Comparison of ENCODE assay signal across 13 cellular contexts in the genomic region with DNA sequence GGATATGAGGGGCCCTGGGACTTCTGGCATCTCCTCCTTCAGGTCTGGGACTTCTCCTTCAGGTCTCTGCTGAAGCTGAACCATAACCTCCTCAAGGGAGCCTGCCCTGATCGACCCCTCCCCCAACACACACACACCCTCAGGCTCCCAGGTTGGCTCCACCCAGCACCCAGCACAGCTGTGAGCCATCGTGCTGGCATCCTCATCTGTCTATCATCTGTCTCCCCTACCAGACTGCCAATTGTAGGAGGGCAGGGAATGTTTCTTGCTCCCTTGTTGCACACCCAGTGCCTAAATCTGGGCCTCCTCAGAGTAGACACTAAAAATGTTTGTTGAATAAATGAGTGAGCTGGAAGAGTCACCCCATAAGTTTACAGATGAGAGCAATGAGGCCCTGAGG.
DNase-seq lines count a peak whose midpoint lies in the region; ATAC-seq and TF ChIP-seq lines count a peak whose summit lies in the region.
"Had no signal": no experiment of that assay in that cellular context is flagged by ENCODE, and none has a peak within 500 bp of the region (broad histone marks: within the 10 kb centered on the region; RNA-seq: fewer than 3 reads in every experiment).

No MANE protein-coding gene starts in this region.

- H3K4me3 ChIP-seq in SK-N-SH (ENCODE audit: low read depth in 2 of 2, low read length in 1 of 2) (no peak overlapping the region), mesodermal cell (ENCODE audit: extremely low read depth, insufficient read depth, low read length, poor library complexity, severe bottlenecking) (no peak overlapping the region), upper lobe of left lung (no peak overlapping the region)

- H3K4me1 ChIP-seq in SK-N-SH (ENCODE audit: control insufficient read depth in 1 of 2, insufficient read depth in 2 of 2, low read depth in 1 of 2, low read length in 1 of 2): peaks cover 15 to 35% of the 10 kb centered on the region in 2 experiments; a peak in 3 of 4 replicates
- H3K4me1 ChIP-seq in mesodermal cell (ENCODE audit: control insufficient read depth, insufficient read depth, low read length, poor library complexity, severe bottlenecking): peaks cover 75% of the 10 kb centered on the region
- peaks cover 50 to 57% (median 51%) of the 10 kb centered on the region in 4 donors for H3K4me1 ChIP-seq in upper lobe of left lung

- peaks cover 32% of the 10 kb centered on the region for H3K36me3 Mint-ChIP-seq in chondrocyte (ENCODE audit: low read depth)

- WGBS in SK-N-SH (ENCODE audit: low lambda C conversion rate): 64% methylated on average over 2 of the region's 2 CpGs
- 83 to 90% methylated on average over 2 of the region's 2 CpGs for WGBS in mesodermal cell (ENCODE audit: insufficient coverage in 2 of 2), 2 experiments
- WGBS in upper lobe of left lung, 2 donors: 43 to 67% methylated on average over 1 to 2 of the region's 2 CpGs

- H3K9me3 ChIP-seq in SK-N-SH (no peaks in the 10 kb centered on the region), mesodermal cell (ENCODE audit: control insufficient read depth, low read length) (peaks cover 22% of the 10 kb centered on the region), upper lobe of left lung (peaks cover 0 to 15% (median 4%) of the 10 kb centered on the region in 4 donors)

- no peak for TF ChIP-seq POLR2A in upper lobe of left lung (IDR thresholded peaks at IDR 0.05)

- DNase-seq in SK-N-SH: no peak
- no peak for DNase-seq in chondrocyte (ENCODE audit: low spot score)
- no peak for DNase-seq in upper lobe of left lung
- DNase-seq in caudate nucleus (lab: John Stamatoyannopoulos, UW): no peak
- no peak for DNase-seq in Kasumi-1 (lab: John Stamatoyannopoulos, UW)
- DNase-seq in NCI-H2029 treated with DMSO at 0.1 percent for 48 hours (lab: John Stamatoyannopoulos, UW): no peak
- DNase-seq: activated naive CD8-positive, alpha-beta T cell treated with anti-CD3 and anti-CD28 coated beads, Interleukin-2, amount 10 ng/mL, durations not matched to agents 7 days and 5 days; H9 had no signal

- peaks cover 65% of the 10 kb centered on the region for H3K79me2 ChIP-seq in SK-N-SH (ENCODE audit: insufficient read depth)

- H3K9ac ChIP-seq in SK-N-SH: no peak overlapping the region; the same call in 1 of the 2 replicates

- peak overlapping the region; percentile 96 for H3K27ac Mint-ChIP-seq in chondrocyte (ENCODE audit: unreplicated experiment)
- H3K27ac Mint-ChIP-seq: activated CD4-positive, alpha-beta T cell treated with anti-CD3 and anti-CD28 coated beads for 36 hours; activated naive CD8-positive, alpha-beta T cell treated with anti-CD3 and anti-CD28 coated beads, Interleukin-2, amount 10 ng/mL, durations not matched to agents 7 days and 5 days; H9 had no signal

- ATAC-seq in SK-N-SH treated with all-trans-retinoic acid at 6 μM for 48 hours (no peak), upper lobe of left lung (ENCODE audit: low FRiP score in 2 of 2) (no peak)
- ATAC-seq: activated CD4-positive, alpha-beta T cell treated with anti-CD3 and anti-CD28 coated beads for 36 hours; stimulated activated naive CD8-positive, alpha-beta T cell treated with anti-CD3 and anti-CD28 coated beads, Interleukin-15, Interleukin-2, amounts not matched to agents 100 U/mL and 50 U/mL, for 24 hours had no signal

- H3K9me3 Mint-ChIP-seq in chondrocyte (ENCODE audit: low read depth): peaks cover 4% of the 10 kb centered on the region

- TF ChIP-seq EP300 in SK-N-SH (IDR thresholded peaks at IDR 0.05; ENCODE audit: borderline replicate concordance in 1 of 2, low read depth in 1 of 2, low read length in 1 of 2): no peak
- no peak for TF ChIP-seq EP300 in upper lobe of left lung (IDR thresholded peaks at IDR 0.05)

- CTCF ChIA-PET in SK-N-SH (lab: Yijun Ruan, JAX): interaction anchor here (0.6 to 1.8 kb wide), 6 partner anchors 11 to 273 kb away, joined by 3 to 4 read pairs (median 4); no protein-coding TSS in a partner anchor

- peak overlapping the region; percentile 85 to 99 for H3K27ac ChIP-seq in SK-N-SH (ENCODE audit: low read depth in 2 of 2, low read length in 1 of 2)
- H3K27ac ChIP-seq in mesodermal cell (ENCODE audit: low read depth, low read length, severe bottlenecking): peak overlapping the region; percentile 99
- peak overlapping the region; percentile 74 to 93 (median 88) for H3K27ac ChIP-seq in upper lobe of left lung
- H3K27ac ChIP-seq in caudate nucleus (ENCODE audit: low read depth, low read length): no peak overlapping the region
- H3K27ac ChIP-seq: 22Rv1 had no signal

- H3K27me3 ChIP-seq in SK-N-SH (ENCODE audit: insufficient read depth) (no peaks in the 10 kb centered on the region), upper lobe of left lung (no peaks in the 10 kb centered on the region)

- H3K4me3 Mint-ChIP-seq in chondrocyte (ENCODE audit: unreplicated experiment): peak overlapping the region; percentile 41
- H3K4me3 Mint-ChIP-seq: activated CD4-positive, alpha-beta T cell treated with anti-CD3 and anti-CD28 coated beads for 36 hours; activated naive CD8-positive, alpha-beta T cell treated with anti-CD3 and anti-CD28 coated beads, Interleukin-2, amount 10 ng/mL, durations not matched to agents 7 days and 5 days had no signal

- H3K27me3 Mint-ChIP-seq in chondrocyte (ENCODE audit: low read depth): no peaks in the 10 kb centered on the region
- H3K27me3 Mint-ChIP-seq: activated CD4-positive, alpha-beta T cell treated with anti-CD3 and anti-CD28 coated beads for 36 hours; activated naive CD8-positive, alpha-beta T cell treated with anti-CD3 and anti-CD28 coated beads, Interleukin-2, amount 10 ng/mL, durations not matched to agents 7 days and 5 days had no signal

- H3K9me2 ChIP-seq in SK-N-SH: no peaks in the 10 kb centered on the region

- no peak for TF ChIP-seq CTCF in SK-N-SH (IDR thresholded peaks at IDR 0.05)
- TF ChIP-seq CTCF in chondrocyte (IDR thresholded peaks at IDR 0.05): no peak
- TF ChIP-seq CTCF in upper lobe of left lung (IDR thresholded peaks at IDR 0.05): no peak

- peaks cover 84% of the 10 kb centered on the region for H3K4me1 Mint-ChIP-seq in chondrocyte (ENCODE audit: low read depth)

- POLR2A ChIA-PET in SK-N-SH (lab: Yijun Ruan, JAX): no interaction called here

- no peak overlapping the region for H2AFZ ChIP-seq in SK-N-SH (ENCODE audit: low read depth)

- peaks cover 76% of the 10 kb centered on the region for H3F3A ChIP-seq in SK-N-SH (replicated peaks; ENCODE audit: insufficient read depth)

- no peaks in the 10 kb centered on the region for H4K20me1 ChIP-seq in SK-N-SH (ENCODE audit: insufficient read depth)

- peak overlapping the region; percentile 75; the same call in 1 of the 2 replicates for H3K4me2 ChIP-seq in SK-N-SH

- TF ChIP-seq RAD21 in SK-N-SH (IDR thresholded peaks at IDR 0.05; ENCODE audit: low read length): no peak

- peaks cover 41 to 57% of the 10 kb centered on the region in 2 experiments for H3K36me3 ChIP-seq in SK-N-SH (replicated peaks in 1 of 2; ENCODE audit: control insufficient read depth in 1 of 2, insufficient read depth in 2 of 2, low read length in 1 of 2)
- peaks cover 80% of the 10 kb centered on the region for H3K36me3 ChIP-seq in mesodermal cell (ENCODE audit: control insufficient read depth, insufficient read depth, low read length)
- H3K36me3 ChIP-seq in upper lobe of left lung: peaks cover 16 to 80% (median 41%) of the 10 kb centered on the region in 4 donors

TF ChIP-seq in SK-N-SH, 30 proteins besides CTCF, POLR2A, EP300 and RAD21 (continues in another document):
- TF ChIP-seq TCF12 (IDR thresholded peaks at IDR 0.05): peak; percentile 30; the same call in 1 of the 2 replicates
- no peak for TF ChIP-seq USF2 (IDR thresholded peaks at IDR 0.05; ENCODE audit: borderline replicate concordance, low read depth, low read length)
- no peak for TF ChIP-seq RXRA (IDR thresholded peaks at IDR 0.05; ENCODE audit: borderline replicate concordance, low read depth)

TF ChIP-seq in SK-N-SH treated with all-trans-retinoic acid at 6 μM for 48 hours, 23 proteins besides CTCF, POLR2A, EP300 and RAD21 (continues in another document):
- TF ChIP-seq TCF4 (CRISPR knock-in tag; IDR thresholded peaks at IDR 0.05; ENCODE audit: borderline replicate concordance) (no peak), SNAI2 (CRISPR knock-in tag; IDR thresholded peaks at IDR 0.05) (no peak), GLIS3 (CRISPR knock-in tag; IDR thresholded peaks at IDR 0.05) (no peak), CREB5 (CRISPR knock-in tag; IDR thresholded peaks at IDR 0.05; ENCODE audit: low read depth) (no peak)
- TF ChIP-seq, protein P1, sequence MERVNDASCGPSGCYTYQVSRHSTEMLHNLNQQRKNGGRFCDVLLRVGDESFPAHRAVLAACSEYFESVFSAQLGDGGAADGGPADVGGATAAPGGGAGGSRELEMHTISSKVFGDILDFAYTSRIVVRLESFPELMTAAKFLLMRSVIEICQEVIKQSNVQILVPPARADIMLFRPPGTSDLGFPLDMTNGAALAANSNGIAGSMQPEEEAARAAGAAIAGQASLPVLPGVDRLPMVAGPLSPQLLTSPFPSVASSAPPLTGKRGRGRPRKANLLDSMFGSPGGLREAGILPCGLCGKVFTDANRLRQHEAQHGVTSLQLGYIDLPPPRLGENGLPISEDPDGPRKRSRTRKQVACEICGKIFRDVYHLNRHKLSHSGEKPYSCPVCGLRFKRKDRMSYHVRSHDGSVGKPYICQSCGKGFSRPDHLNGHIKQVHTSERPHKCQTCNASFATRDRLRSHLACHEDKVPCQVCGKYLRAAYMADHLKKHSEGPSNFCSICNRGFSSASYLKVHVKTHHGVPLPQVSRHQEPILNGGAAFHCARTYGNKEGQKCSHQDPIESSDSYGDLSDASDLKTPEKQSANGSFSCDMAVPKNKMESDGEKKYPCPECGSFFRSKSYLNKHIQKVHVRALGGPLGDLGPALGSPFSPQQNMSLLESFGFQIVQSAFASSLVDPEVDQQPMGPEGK (CRISPR knock-in tag; IDR thresholded peaks at IDR 0.05; ENCODE audit: borderline replicate concordance): no peak
